ENCODE assay signal across 23 cellular contexts in genomic region chr12:46304080-46304479, GRCh38. TPM values are rescaled to one million over a fixed set of nuclear protein-coding genes. Genes with fewer than 3 reads are reported as not detected.
A peak's percentile ranks its signal among the peaks of the same experiment; 100 is the strongest.
DNase-seq lines count a peak whose midpoint lies in the region; ATAC-seq and TF ChIP-seq lines count a peak whose summit lies in the region.
"Had no signal": no experiment of that assay in that cellular context is flagged by ENCODE, and none has a peak within 500 bp of the region (broad histone marks: within the 10 kb centered on the region; RNA-seq: fewer than 3 reads in every experiment).

No MANE protein-coding gene starts in this region.

- peak overlapping the region; percentile 58; the same call in 1 of the 2 replicates for H2AFZ ChIP-seq in Loucy (ENCODE audit: low read length)

- no peak overlapping the region for H3K4me2 ChIP-seq in Loucy (ENCODE audit: low read depth, low read length, poor library complexity, severe bottlenecking)

- TF ChIP-seq POLR2A in vagina (IDR thresholded peaks at IDR 0.05): no peak

- H3K9me2 ChIP-seq in Loucy (replicated peaks; ENCODE audit: low read depth, low read length): no peaks in the 10 kb centered on the region

- no peaks in the 10 kb centered on the region for H3K79me2 ChIP-seq in Loucy (ENCODE audit: insufficient read depth, low read length)

- DNase-seq in NCI-H146 (lab: John Stamatoyannopoulos, UW): peak; percentile 4
- no peak for DNase-seq in NCI-H146 treated with DMSO at 0.1 percent for 48 hours (lab: John Stamatoyannopoulos, UW; ENCODE audit: unreplicated experiment)
- DNase-seq in fibroblast of mammary gland (ENCODE audit: low read depth): peak; percentile 15
- no peak for DNase-seq in sciatic nerve (ENCODE audit: low spot score)
- DNase-seq in vagina (ENCODE audit: extremely low spot score in 2 of 2): no peak
- no peak for DNase-seq in glomerular visceral epithelial cell (ENCODE audit: extremely low spot score)
- DNase-seq in RPMI8226: no peak
- DNase-seq: activated CD4-positive, alpha-beta T cell treated with anti-CD3 and anti-CD28 coated beads for 36 hours; activated T-cell treated with anti-CD3 and anti-CD28 coated beads, Interleukin-2, amount 50 U/mL, for 24 hours; BE2C; effector CD4-positive, alpha-beta T cell; EL; glutamatergic neuron; KG1; lower lobe of right lung; NCI-H1694 treated with DMSO at 0.1 percent for 48 hours; NCI-H2171; NCI-H526; T-helper 17 cell had no signal

- H4K20me1 ChIP-seq in Loucy (ENCODE audit: insufficient read depth, low read length, poor library complexity, severe bottlenecking): no peaks in the 10 kb centered on the region

- H3K9ac ChIP-seq in Loucy (ENCODE audit: low read depth, low read length, poor library complexity, severe bottlenecking): no peak overlapping the region

- TF ChIP-seq CTCF in Loucy (conservative IDR thresholded peaks at IDR 0.05; ENCODE audit: low read length): no peak
- TF ChIP-seq CTCF in fibroblast of mammary gland (conservative IDR thresholded peaks at IDR 0.05; ENCODE audit: control insufficient read depth, insufficient read depth, low read depth, low read length): no peak
- no peak for TF ChIP-seq CTCF in vagina (IDR thresholded peaks at IDR 0.05)

- H3K27ac ChIP-seq in vagina: no peak overlapping the region
- H3K27ac ChIP-seq: lower lobe of right lung, RWPE1, SK-N-MC had no signal

- no peaks in the 10 kb centered on the region for H3K27me3 ChIP-seq in Loucy (ENCODE audit: insufficient read depth, low read length, poor library complexity, severe bottlenecking)
- H3K27me3 ChIP-seq in vagina: no peaks in the 10 kb centered on the region
- H3K27me3 ChIP-seq: BE2C had no signal

- intact Hi-C loops in sciatic nerve (cut with DNase I) (no loop called here), vagina (cut with DNase I) (no loop called here)

- H3K9me3 ChIP-seq in Loucy (ENCODE audit: insufficient read depth, low read depth, low read length): peaks cover 8% of the 10 kb centered on the region; the same call in 1 of the 2 replicates
- no peaks in the 10 kb centered on the region for H3K9me3 ChIP-seq in vagina
- H3K9me3 ChIP-seq: BE2C, lower lobe of right lung had no signal

- ATAC-seq in sciatic nerve: peak; percentile 63
- ATAC-seq: activated CD4-positive, alpha-beta T cell treated with anti-CD3 and anti-CD28 coated beads for 36 hours; esophagus mucosa; lower lobe of right lung; T-helper 17 cell had no signal

- H3K4me1 ChIP-seq in Loucy (ENCODE audit: insufficient read depth, low read length, poor library complexity, severe bottlenecking) (peaks cover 9% of the 10 kb centered on the region), vagina (no peaks in the 10 kb centered on the region)
- H3K4me1 ChIP-seq: BE2C, lower lobe of right lung had no signal

- H3K36me3 ChIP-seq in Loucy (ENCODE audit: insufficient read depth, low read length): no peaks in the 10 kb centered on the region
- no peaks in the 10 kb centered on the region for H3K36me3 ChIP-seq in vagina
- H3K36me3 ChIP-seq: BE2C, lower lobe of right lung had no signal

- no peak overlapping the region for H3K4me3 ChIP-seq in Loucy (ENCODE audit: low read length, poor library complexity, severe bottlenecking)
- H3K4me3 ChIP-seq in fibroblast of mammary gland (ENCODE audit: control insufficient read depth, low read depth, low read length): no peak overlapping the region
- H3K4me3 ChIP-seq in vagina: no peak overlapping the region
- H3K4me3 ChIP-seq: lower lobe of right lung, SK-N-MC had no signal

- H3F3A ChIP-seq in Loucy (ENCODE audit: low read depth): no peaks in the 10 kb centered on the region

RNA-seq across cellular contexts. Expression of gene SLC38A1, which starts 35.2 kb away (rescaled TPM):
- total RNA-seq in sciatic nerve (12.7 TPM), vagina (44.7 TPM)

Comparison
In these comparisons a context has a peak if more than half of its experiments do, and no peak if none do; other contexts are left out.
1. DNase-seq: peak in NCI-H146 (single experiment) and fibroblast of mammary gland (single experiment); none in NCI-H146 treated with DMSO at 0.1 percent for 48 hours (single experiment), sciatic nerve (single experiment), vagina (0 of 2), glomerular visceral epithelial cell (single experiment) and RPMI8226 (single experiment).